7 cellular contexts compared by ENCODE assay signal in genomic region chr1:8598060-8598724, GRCh38.
DNase-seq lines count a peak whose midpoint lies in the region; ATAC-seq and TF ChIP-seq lines count a peak whose summit lies in the region.

No MANE protein-coding gene starts in this region.

- H3K27me3 ChIP-seq in layer of hippocampus (ENCODE audit: control insufficient read depth, insufficient read depth, low read length) = no peaks in the 10 kb centered on the region

- no peak overlapping the region for H3K4me3 ChIP-seq in cardiac fibroblast (replicated peaks in 1 of 2; ENCODE audit: low read depth in 2 of 2, low read length in 2 of 2)

- ATAC-seq in GM19467 (IDR thresholded peaks at IDR 0.05; ENCODE audit: unreplicated experiment) (no peak), HG03565 (IDR thresholded peaks at IDR 0.05; ENCODE audit: unreplicated experiment) (no peak)

- DNase-seq in NCI-H1092 treated with DMSO at 0.1 percent for 48 hours (lab: John Stamatoyannopoulos, UW) (peak; percentile 81), cardiac fibroblast (ENCODE audit: low read depth in 2 of 2) (peak; percentile 67 to 82), superior temporal gyrus (ENCODE audit: extremely low spot score) (peak; percentile 82), SIG-M5 (lab: John Stamatoyannopoulos, UW) (no peak)

- peak; percentile 73 for TF ChIP-seq CTCF in cardiac fibroblast (IDR thresholded peaks at IDR 0.05; ENCODE audit: low read depth, low read length)

- H3K27ac ChIP-seq in layer of hippocampus (ENCODE audit: low read depth, low read length) = peak overlapping the region; percentile 42
